ENCODE assay signal across 20 cellular contexts in the genomic region with DNA sequence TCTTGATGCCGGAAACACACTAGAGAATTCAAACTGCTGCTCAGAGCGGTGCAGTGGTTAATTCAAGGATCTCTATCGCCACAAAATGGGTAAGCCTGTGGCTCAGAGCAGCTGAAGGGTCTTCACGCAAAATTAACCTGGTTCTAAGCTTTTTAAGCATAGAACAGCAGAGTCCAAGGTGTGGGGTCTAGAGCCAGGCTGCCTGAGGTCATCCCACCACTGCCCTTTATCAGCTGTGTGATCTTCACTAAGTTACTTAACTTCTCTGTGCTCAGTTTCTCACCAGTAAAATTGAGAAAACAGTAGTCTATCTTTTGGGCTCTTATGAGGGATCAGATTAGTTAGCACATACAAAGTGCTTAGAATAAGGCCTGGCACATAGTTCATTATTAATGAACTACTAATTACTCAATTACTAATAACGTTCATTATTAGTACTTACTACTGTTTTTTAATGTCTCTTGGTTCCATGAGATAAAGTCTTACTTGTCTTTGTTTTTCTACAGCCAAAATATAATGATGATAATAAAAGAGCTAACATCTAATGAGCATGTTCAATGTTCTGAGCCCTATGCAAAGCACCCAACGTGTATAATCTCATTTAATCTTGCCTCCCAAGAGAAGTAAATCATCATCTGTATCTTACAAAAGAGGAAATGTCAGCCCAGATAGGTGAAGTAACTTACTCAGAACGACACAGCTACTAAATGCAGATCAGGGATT.
A peak's percentile ranks its signal among the peaks of the same experiment; 100 is the strongest.
DNase-seq lines count a peak whose midpoint lies in the region; ATAC-seq, FAIRE-seq and TF ChIP-seq lines count a peak whose summit lies in the region.
"Had no signal": no experiment of that assay in that cellular context is flagged by ENCODE, and none has a peak within 500 bp of the region (broad histone marks: within the 10 kb centered on the region; RNA-seq: fewer than 3 reads in every experiment).

No MANE protein-coding gene starts in this region.

- peaks cover 0 to 15% of the 10 kb centered on the region in 2 donors for H3K36me3 ChIP-seq in psoas muscle (ENCODE audit: insufficient read depth in 1 of 2, low read depth in 1 of 2)
- H3K36me3 ChIP-seq: left lung, WERI-Rb-1 had no signal

- H3K4me3 Mint-ChIP-seq in CD4-positive, alpha-beta T cell, result no peak overlapping the region
- H3K4me3 Mint-ChIP-seq in activated CD4-positive, alpha-beta T cell treated with anti-CD3 and anti-CD28 coated beads, Interleukin-2, amount 10 ng/mL, durations not matched to agents 7 days and 5 days, result no peak overlapping the region
- H3K4me3 Mint-ChIP-seq: activated CD4-positive, alpha-beta memory T cell treated with anti-CD3 and anti-CD28 coated beads, Interleukin-2, amount 10 ng/mL, durations not matched to agents 7 days and 5 days; activated T-cell treated with anti-CD3 and anti-CD28 coated beads, Interleukin-2, amount 50 U/mL, for 4 hours; GM23338 had no signal

- no peak overlapping the region for H3K27ac ChIP-seq in CD4-positive, alpha-beta T cell (ENCODE audit: low read depth, low read length)
- H3K27ac ChIP-seq in coronary artery (peak overlapping the region; percentile 68 to 75), psoas muscle (peak overlapping the region; percentile 85)
- H3K27ac ChIP-seq: dorsolateral prefrontal cortex, left lung, testis, WERI-Rb-1 had no signal

- ATAC-seq in CD4-positive, alpha-beta T cell (ENCODE audit: poor library complexity), result no peak
- ATAC-seq in psoas muscle, result peak in 3 of 4 donors; percentile 2 to 25 (median 18)
- ATAC-seq: activated T-cell treated with anti-CD3 and anti-CD28 coated beads, Interleukin-2, amount 50 U/mL, for 4 hours; GM23338; left lung had no signal

- peaks cover 38% of the 10 kb centered on the region for H3K4me1 ChIP-seq in psoas muscle

- no peak for TF ChIP-seq CTCF in CD4-positive, alpha-beta T cell (IDR thresholded peaks at IDR 0.05)
- TF ChIP-seq CTCF in coronary artery (IDR thresholded peaks at IDR 0.05) (no peak), psoas muscle (IDR thresholded peaks at IDR 0.05) (no peak)

- peak overlapping the region; percentile 9 for H3K27ac Mint-ChIP-seq in CD4-positive, alpha-beta T cell
- H3K27ac Mint-ChIP-seq in activated CD4-positive, alpha-beta T cell treated with anti-CD3 and anti-CD28 coated beads, Interleukin-2, amount 10 ng/mL, durations not matched to agents 7 days and 5 days, result no peak overlapping the region
- H3K27ac Mint-ChIP-seq: activated CD4-positive, alpha-beta memory T cell treated with anti-CD3 and anti-CD28 coated beads, Interleukin-2, amount 10 ng/mL, durations not matched to agents 7 days and 5 days; GM23338 had no signal

- POLR2A ChIA-PET in CD4-positive, alpha-beta T cell (lab: Charles Lee), result no interaction called here
- POLR2A ChIA-PET in activated CD4-positive, alpha-beta T cell treated with anti-CD3 and anti-CD28 coated beads, Interleukin-2, amount 10 ng/mL, durations not matched to agents 7 days and 5 days (lab: Charles Lee), result no interaction called here

- H3K27me3 Mint-ChIP-seq in CD4-positive, alpha-beta T cell, result no peaks in the 10 kb centered on the region
- no peaks in the 10 kb centered on the region for H3K27me3 Mint-ChIP-seq in activated CD4-positive, alpha-beta T cell treated with anti-CD3 and anti-CD28 coated beads, Interleukin-2, amount 10 ng/mL, durations not matched to agents 7 days and 5 days
- H3K27me3 Mint-ChIP-seq: activated CD4-positive, alpha-beta memory T cell treated with anti-CD3 and anti-CD28 coated beads, Interleukin-2, amount 10 ng/mL, durations not matched to agents 7 days and 5 days had no signal

- no peaks in the 10 kb centered on the region for H3K27me3 ChIP-seq in CD4-positive, alpha-beta T cell (ENCODE audit: control insufficient read depth, insufficient read depth, low read length)
- no peaks in the 10 kb centered on the region for H3K27me3 ChIP-seq in psoas muscle (ENCODE audit: insufficient read depth in 3 of 3, low read length in 2 of 3)
- H3K27me3 ChIP-seq: dorsolateral prefrontal cortex, left lung, testis had no signal

- WGBS in psoas muscle, 3 donors, result 52 to 72% (median 55%) methylated on average over 7 of the region's 7 CpGs

- peaks cover 34% of the 10 kb centered on the region for H3K4me1 Mint-ChIP-seq in CD4-positive, alpha-beta T cell (ENCODE audit: low read depth)
- H3K4me1 Mint-ChIP-seq in activated CD4-positive, alpha-beta T cell treated with anti-CD3 and anti-CD28 coated beads, Interleukin-2, amount 10 ng/mL, durations not matched to agents 7 days and 5 days, result peaks cover 17% of the 10 kb centered on the region

- H3K9me3 Mint-ChIP-seq in CD4-positive, alpha-beta T cell, result no peaks in the 10 kb centered on the region
- H3K9me3 Mint-ChIP-seq in activated CD4-positive, alpha-beta T cell treated with anti-CD3 and anti-CD28 coated beads, Interleukin-2, amount 10 ng/mL, durations not matched to agents 7 days and 5 days, result no peaks in the 10 kb centered on the region
- H3K9me3 Mint-ChIP-seq: activated T-cell treated with anti-CD3 and anti-CD28 coated beads, Interleukin-2, amount 50 U/mL, for 4 hours; GM23338 had no signal

- peaks cover 95% of the 10 kb centered on the region for H3K36me3 Mint-ChIP-seq in CD4-positive, alpha-beta T cell (ENCODE audit: low read depth)
- peaks cover 68% of the 10 kb centered on the region for H3K36me3 Mint-ChIP-seq in activated CD4-positive, alpha-beta T cell treated with anti-CD3 and anti-CD28 coated beads, Interleukin-2, amount 10 ng/mL, durations not matched to agents 7 days and 5 days (ENCODE audit: low read depth)

- CTCF ChIA-PET in CD4-positive, alpha-beta T cell (lab: Charles Lee), result interaction anchor here (0.8 to 1.1 kb wide), 2 partner anchors 64 to 91 kb away, joined by 3 read pairs; no protein-coding TSS in a partner anchor
- CTCF ChIA-PET in activated CD4-positive, alpha-beta T cell treated with anti-CD3 and anti-CD28 coated beads, Interleukin-2, amount 10 ng/mL, durations not matched to agents 7 days and 5 days (lab: Charles Lee), result interaction anchor here (0.6 to 1.7 kb wide), 3 partner anchors 10 to 166 kb away, joined by 3 to 6 read pairs (median 5); no protein-coding TSS in a partner anchor

- no peak for DNase-seq in CD4-positive, alpha-beta T cell
- no peak for DNase-seq in HTR-8/SVneo (ENCODE audit: insufficient read length, low spot score)
- no peak for DNase-seq in coronary artery (ENCODE audit: low spot score)
- DNase-seq in psoas muscle, result no peak
- DNase-seq in central memory CD4-positive, alpha-beta T cell, result no peak
- no peak for DNase-seq in activated CD4-positive, alpha-beta T cell treated with anti-CD3 and anti-CD28 coated beads, Interleukin-2, amount 10 ng/mL, durations not matched to agents 7 days and 5 days
- no peak for DNase-seq in stimulated activated CD4-positive, alpha-beta T cell treated with anti-CD3 and anti-CD28 coated beads, Interleukin-4, amount 100 ng/mL, for 24 hours
- DNase-seq: activated CD4-positive, alpha-beta memory T cell treated with anti-CD3 and anti-CD28 coated beads, Interleukin-2, amount 10 ng/mL, durations not matched to agents 7 days and 5 days; activated T-cell treated with anti-CD3 and anti-CD28 coated beads, Interleukin-2, amount 50 U/mL, for 4 hours; dorsolateral prefrontal cortex; left lung; NCI-H1417; NCI-H2107; NCI-H526 treated with DMSO at 0.1 percent for 48 hours; stimulated activated CD4-positive, alpha-beta T cell treated with anti-CD3 and anti-CD28 coated beads, Interleukin-15, amount 100 ng/mL, for 24 hours; WERI-Rb-1 had no signal

- intact Hi-C loops in CD4-positive, alpha-beta T cell (cut with DNase I, micrococcal nuclease), result no loop called here
- intact Hi-C loops in psoas muscle (cut with DNase I), result loop anchor here in 1 of 2 donors (5.0 kb wide), 1 partner anchor 37 kb away; no protein-coding TSS in a partner anchor

- no peaks in the 10 kb centered on the region for H3K9me3 ChIP-seq in CD4-positive, alpha-beta T cell (ENCODE audit: control insufficient read depth, low read length)
- H3K9me3 ChIP-seq in psoas muscle, result no peaks in the 10 kb centered on the region
- H3K9me3 ChIP-seq: left lung, testis had no signal

- H3K4me3 ChIP-seq in coronary artery (no peak overlapping the region), psoas muscle (no peak overlapping the region)
- H3K4me3 ChIP-seq: dorsolateral prefrontal cortex, GM23338, left lung, testis had no signal

- FAIRE-seq in HTR-8/SVneo (lab: Jason Lieb, UNC), result peak; percentile 63
- FAIRE-seq: D721Med, frontal cortex had no signal
